1 cellular context compared by ENCODE assay signal in the genomic region with DNA sequence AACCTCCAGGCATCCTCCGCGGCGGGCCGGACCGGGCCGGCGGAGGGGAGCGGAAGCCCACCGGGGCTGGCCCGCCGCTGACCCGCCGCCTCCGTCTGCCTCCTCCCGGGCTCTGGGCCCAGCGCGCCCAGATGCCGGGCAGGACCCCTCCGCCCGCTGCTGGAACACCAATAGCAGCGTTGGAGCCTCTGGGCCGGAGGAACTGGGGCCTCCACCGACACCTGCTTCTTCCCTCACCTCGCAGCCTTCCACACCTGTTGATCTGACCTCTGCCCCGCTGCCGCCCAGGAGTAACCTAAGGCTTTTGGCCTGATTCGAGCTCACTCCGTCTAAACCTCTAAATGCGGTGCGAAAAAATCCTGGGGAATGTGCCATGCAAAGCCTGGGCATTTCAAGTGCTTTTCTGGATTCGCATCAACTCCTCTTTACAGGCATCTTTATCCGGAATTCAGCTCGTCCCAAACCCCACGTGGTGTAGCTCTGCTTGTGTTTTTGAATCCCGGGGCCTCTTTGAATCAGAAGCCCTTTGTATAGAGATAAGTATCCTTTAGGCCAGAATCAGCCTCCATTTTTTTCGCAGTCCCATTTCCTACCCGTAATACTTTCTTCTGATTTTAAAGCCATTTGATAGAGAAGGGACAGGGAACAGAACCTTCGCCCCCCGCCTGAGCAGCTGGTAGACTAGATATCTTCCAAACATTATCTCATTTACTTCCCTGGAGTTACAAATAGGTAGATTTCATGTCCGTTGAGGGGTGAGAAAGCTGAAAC.
TF ChIP-seq lines count a peak whose summit lies in the region.

No MANE protein-coding gene starts in this region.

TF ChIP-seq in HepG2, 621 proteins besides CTCF, POLR2A, EP300 and RAD21 (continued from another document and continues in another):
- TF ChIP-seq, protein P1, sequence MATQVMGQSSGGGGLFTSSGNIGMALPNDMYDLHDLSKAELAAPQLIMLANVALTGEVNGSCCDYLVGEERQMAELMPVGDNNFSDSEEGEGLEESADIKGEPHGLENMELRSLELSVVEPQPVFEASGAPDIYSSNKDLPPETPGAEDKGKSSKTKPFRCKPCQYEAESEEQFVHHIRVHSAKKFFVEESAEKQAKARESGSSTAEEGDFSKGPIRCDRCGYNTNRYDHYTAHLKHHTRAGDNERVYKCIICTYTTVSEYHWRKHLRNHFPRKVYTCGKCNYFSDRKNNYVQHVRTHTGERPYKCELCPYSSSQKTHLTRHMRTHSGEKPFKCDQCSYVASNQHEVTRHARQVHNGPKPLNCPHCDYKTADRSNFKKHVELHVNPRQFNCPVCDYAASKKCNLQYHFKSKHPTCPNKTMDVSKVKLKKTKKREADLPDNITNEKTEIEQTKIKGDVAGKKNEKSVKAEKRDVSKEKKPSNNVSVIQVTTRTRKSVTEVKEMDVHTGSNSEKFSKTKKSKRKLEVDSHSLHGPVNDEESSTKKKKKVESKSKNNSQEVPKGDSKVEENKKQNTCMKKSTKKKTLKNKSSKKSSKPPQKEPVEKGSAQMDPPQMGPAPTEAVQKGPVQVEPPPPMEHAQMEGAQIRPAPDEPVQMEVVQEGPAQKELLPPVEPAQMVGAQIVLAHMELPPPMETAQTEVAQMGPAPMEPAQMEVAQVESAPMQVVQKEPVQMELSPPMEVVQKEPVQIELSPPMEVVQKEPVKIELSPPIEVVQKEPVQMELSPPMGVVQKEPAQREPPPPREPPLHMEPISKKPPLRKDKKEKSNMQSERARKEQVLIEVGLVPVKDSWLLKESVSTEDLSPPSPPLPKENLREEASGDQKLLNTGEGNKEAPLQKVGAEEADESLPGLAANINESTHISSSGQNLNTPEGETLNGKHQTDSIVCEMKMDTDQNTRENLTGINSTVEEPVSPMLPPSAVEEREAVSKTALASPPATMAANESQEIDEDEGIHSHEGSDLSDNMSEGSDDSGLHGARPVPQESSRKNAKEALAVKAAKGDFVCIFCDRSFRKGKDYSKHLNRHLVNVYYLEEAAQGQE (IDR thresholded peaks at IDR 0.05; ENCODE audit: borderline replicate concordance in 1 of 2, low read depth in 1 of 2, low read length in 2 of 2) = no peak
- TF ChIP-seq MXD4 (CRISPR knock-in tag; IDR thresholded peaks at IDR 0.05) = no peak
- TF ChIP-seq CBX1 (IDR thresholded peaks at IDR 0.05; ENCODE audit: low read depth) = no peak
- peak; percentile 43; the same call in 1 of the 2 replicates for TF ChIP-seq ARNTL (CRISPR knock-in tag; IDR thresholded peaks at IDR 0.05)
- no peak for TF ChIP-seq TOE1 (CRISPR knock-in tag; IDR thresholded peaks at IDR 0.05)
- TF ChIP-seq, protein P2, sequence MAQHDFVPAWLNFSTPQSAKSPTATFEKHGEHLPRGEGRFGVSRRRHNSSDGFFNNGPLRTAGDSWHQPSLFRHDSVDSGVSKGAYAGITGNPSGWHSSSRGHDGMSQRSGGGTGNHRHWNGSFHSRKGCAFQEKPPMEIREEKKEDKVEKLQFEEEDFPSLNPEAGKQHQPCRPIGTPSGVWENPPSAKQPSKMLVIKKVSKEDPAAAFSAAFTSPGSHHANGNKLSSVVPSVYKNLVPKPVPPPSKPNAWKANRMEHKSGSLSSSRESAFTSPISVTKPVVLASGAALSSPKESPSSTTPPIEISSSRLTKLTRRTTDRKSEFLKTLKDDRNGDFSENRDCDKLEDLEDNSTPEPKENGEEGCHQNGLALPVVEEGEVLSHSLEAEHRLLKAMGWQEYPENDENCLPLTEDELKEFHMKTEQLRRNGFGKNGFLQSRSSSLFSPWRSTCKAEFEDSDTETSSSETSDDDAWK (CRISPR knock-in tag; IDR thresholded peaks at IDR 0.05) = no peak
- no peak for TF ChIP-seq ATF1 (CRISPR knock-in tag; IDR thresholded peaks at IDR 0.05)
- TF ChIP-seq ZNF431 (CRISPR knock-in tag; IDR thresholded peaks at IDR 0.05; ENCODE audit: borderline replicate concordance, low read depth) = no peak
- TF ChIP-seq, protein P3, sequence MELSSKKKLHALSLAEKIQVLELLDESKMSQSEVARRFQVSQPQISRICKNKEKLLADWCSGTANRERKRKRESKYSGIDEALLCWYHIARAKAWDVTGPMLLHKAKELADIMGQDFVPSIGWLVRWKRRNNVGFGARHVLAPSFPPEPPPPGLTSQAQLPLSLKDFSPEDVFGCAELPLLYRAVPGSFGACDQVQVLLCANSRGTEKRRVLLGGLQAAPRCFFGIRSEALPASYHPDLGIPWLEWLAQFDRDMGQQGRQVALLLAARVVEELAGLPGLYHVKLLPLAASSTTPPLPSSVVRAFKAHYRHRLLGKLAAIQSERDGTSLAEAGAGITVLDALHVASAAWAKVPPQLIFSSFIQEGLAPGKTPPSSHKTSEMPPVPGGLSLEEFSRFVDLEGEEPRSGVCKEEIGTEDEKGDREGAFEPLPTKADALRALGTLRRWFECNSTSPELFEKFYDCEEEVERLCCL (CRISPR knock-in tag; IDR thresholded peaks at IDR 0.05; ENCODE audit: borderline replicate concordance) = no peak
- no peak for TF ChIP-seq FOXK2 (IDR thresholded peaks at IDR 0.05)
- TF ChIP-seq RARA (CRISPR knock-in tag; IDR thresholded peaks at IDR 0.05) = 0 out of 2 replicates have a peak, but pooled peaks have one; percentile 3
- TF ChIP-seq ZEB1 (IDR thresholded peaks at IDR 0.05; ENCODE audit: insufficient replicate concordance, low read depth) = peak; percentile 80
- TF ChIP-seq SSRP1 (CRISPR knock-in tag; IDR thresholded peaks at IDR 0.05) = no peak
- no peak for TF ChIP-seq XBP1 (CRISPR knock-in tag; IDR thresholded peaks at IDR 0.05)
- no peak for TF ChIP-seq SIX1 (CRISPR knock-in tag; IDR thresholded peaks at IDR 0.05; ENCODE audit: borderline replicate concordance)
- peak; percentile 11; the same call in 1 of the 2 replicates for TF ChIP-seq ZNF816 (CRISPR knock-in tag; IDR thresholded peaks at IDR 0.05; ENCODE audit: borderline replicate concordance)
- TF ChIP-seq NFATC3 (CRISPR knock-in tag; IDR thresholded peaks at IDR 0.05) = no peak
- TF ChIP-seq, protein P4, sequence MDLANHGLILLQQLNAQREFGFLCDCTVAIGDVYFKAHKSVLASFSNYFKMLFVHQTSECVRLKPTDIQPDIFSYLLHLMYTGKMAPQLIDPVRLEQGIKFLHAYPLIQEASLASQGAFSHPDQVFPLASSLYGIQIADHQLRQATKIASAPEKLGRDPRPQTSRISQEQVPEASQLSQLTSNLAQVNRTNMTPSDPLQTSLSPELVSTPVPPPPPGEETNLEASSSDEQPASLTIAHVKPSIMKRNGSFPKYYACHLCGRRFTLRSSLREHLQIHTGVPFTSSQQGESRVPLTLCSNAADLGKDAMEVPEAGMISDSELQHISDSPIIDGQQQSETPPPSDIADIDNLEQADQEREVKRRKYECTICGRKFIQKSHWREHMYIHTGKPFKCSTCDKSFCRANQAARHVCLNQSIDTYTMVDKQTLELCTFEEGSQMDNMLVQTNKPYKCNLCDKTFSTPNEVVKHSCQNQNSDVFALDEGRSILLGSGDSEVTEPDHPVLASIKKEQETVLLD (CRISPR knock-in tag; IDR thresholded peaks at IDR 0.05; ENCODE audit: low read depth) = 0 out of 2 replicates have a peak, but pooled peaks have one; percentile 24
- TF ChIP-seq, protein P5, sequence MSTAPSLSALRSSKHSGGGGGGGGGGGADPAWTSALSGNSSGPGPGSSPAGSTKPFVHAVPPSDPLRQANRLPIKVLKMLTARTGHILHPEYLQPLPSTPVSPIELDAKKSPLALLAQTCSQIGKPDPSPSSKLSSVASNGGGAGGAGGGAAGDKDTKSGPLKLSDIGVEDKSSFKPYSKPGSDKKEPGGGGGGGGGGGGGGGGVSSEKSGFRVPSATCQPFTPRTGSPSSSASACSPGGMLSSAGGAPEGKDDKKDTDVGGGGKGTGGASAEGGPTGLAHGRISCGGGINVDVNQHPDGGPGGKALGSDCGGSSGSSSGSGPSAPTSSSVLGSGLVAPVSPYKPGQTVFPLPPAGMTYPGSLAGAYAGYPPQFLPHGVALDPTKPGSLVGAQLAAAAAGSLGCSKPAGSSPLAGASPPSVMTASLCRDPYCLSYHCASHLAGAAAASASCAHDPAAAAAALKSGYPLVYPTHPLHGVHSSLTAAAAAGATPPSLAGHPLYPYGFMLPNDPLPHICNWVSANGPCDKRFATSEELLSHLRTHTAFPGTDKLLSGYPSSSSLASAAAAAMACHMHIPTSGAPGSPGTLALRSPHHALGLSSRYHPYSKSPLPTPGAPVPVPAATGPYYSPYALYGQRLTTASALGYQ (CRISPR knock-in tag; IDR thresholded peaks at IDR 0.05) = 0 out of 2 replicates have a peak, but pooled peaks have one; percentile 2
- no peak for TF ChIP-seq ZIK1 (CRISPR knock-in tag; IDR thresholded peaks at IDR 0.05; ENCODE audit: borderline replicate concordance, low read depth)
- no peak for TF ChIP-seq RCOR2 (CRISPR knock-in tag; IDR thresholded peaks at IDR 0.05)
- no peak for TF ChIP-seq ZNF160 (CRISPR knock-in tag; IDR thresholded peaks at IDR 0.05)
- TF ChIP-seq ZNF605 (CRISPR knock-in tag; IDR thresholded peaks at IDR 0.05) = no peak
- TF ChIP-seq NFE2L2 (IDR thresholded peaks at IDR 0.05; ENCODE audit: low read length) = no peak
- no peak for TF ChIP-seq GLI4 (CRISPR knock-in tag; IDR thresholded peaks at IDR 0.05; ENCODE audit: borderline replicate concordance)
- no peak for TF ChIP-seq ZNF552 (CRISPR knock-in tag; IDR thresholded peaks at IDR 0.05; ENCODE audit: borderline replicate concordance)
- TF ChIP-seq HOXA9 (CRISPR knock-in tag; IDR thresholded peaks at IDR 0.05; ENCODE audit: borderline replicate concordance) = no peak
- no peak for TF ChIP-seq ZNF17 (CRISPR knock-in tag; IDR thresholded peaks at IDR 0.05)
- TF ChIP-seq ZFP90 (CRISPR knock-in tag; IDR thresholded peaks at IDR 0.05; ENCODE audit: borderline replicate concordance) = no peak; the same call in 1 of the 2 replicates
- no peak for TF ChIP-seq SP1 (IDR thresholded peaks at IDR 0.05)
- no peak for TF ChIP-seq SP1 (CRISPR knock-in tag; IDR thresholded peaks at IDR 0.05)
- no peak for TF ChIP-seq ZNF652 (CRISPR knock-in tag; IDR thresholded peaks at IDR 0.05; ENCODE audit: borderline replicate concordance, low read depth)
- no peak for TF ChIP-seq ISX (CRISPR knock-in tag; conservative IDR thresholded peaks at IDR 0.05)
- TF ChIP-seq ETV5 (CRISPR knock-in tag; IDR thresholded peaks at IDR 0.05; ENCODE audit: borderline replicate concordance) = peak; percentile 7; the same call in 1 of the 2 replicates
- no peak for TF ChIP-seq ZNF30 (CRISPR knock-in tag; IDR thresholded peaks at IDR 0.05)
- no peak for TF ChIP-seq ZNF232 (CRISPR knock-in tag; IDR thresholded peaks at IDR 0.05; ENCODE audit: borderline replicate concordance)
- TF ChIP-seq, protein P6, sequence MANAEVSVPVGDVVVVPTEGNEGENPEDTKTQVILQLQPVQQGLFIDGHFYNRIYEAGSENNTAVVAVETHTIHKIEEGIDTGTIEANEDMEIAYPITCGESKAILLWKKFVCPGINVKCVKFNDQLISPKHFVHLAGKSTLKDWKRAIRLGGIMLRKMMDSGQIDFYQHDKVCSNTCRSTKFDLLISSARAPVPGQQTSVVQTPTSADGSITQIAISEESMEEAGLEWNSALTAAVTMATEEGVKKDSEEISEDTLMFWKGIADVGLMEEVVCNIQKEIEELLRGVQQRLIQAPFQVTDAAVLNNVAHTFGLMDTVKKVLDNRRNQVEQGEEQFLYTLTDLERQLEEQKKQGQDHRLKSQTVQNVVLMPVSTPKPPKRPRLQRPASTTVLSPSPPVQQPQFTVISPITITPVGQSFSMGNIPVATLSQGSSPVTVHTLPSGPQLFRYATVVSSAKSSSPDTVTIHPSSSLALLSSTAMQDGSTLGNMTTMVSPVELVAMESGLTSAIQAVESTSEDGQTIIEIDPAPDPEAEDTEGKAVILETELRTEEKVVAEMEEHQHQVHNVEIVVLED (CRISPR knock-in tag; IDR thresholded peaks at IDR 0.05; ENCODE audit: borderline replicate concordance) = no peak
- no peak for TF ChIP-seq SMC3 (IDR thresholded peaks at IDR 0.05; ENCODE audit: low read length)
- TF ChIP-seq TAF15 (IDR thresholded peaks at IDR 0.05; ENCODE audit: low read depth, low read length, poor library complexity, severe bottlenecking) = no peak
- TF ChIP-seq ZNF180 (CRISPR knock-in tag; IDR thresholded peaks at IDR 0.05; ENCODE audit: borderline replicate concordance, low read depth) = no peak
- no peak for TF ChIP-seq ZNF121 (CRISPR knock-in tag; IDR thresholded peaks at IDR 0.05)
- no peak for TF ChIP-seq SIN3B (IDR thresholded peaks at IDR 0.05; ENCODE audit: low read length)
- TF ChIP-seq ELF3 (CRISPR knock-in tag; IDR thresholded peaks at IDR 0.05) = no peak
- no peak for TF ChIP-seq PCBP1 (IDR thresholded peaks at IDR 0.05; ENCODE audit: borderline replicate concordance, low read depth, low read length)
- TF ChIP-seq PHF21A (CRISPR knock-in tag; IDR thresholded peaks at IDR 0.05) = 0 out of 2 replicates have a peak, but pooled peaks have one; percentile 30
- TF ChIP-seq ZNF496 (CRISPR knock-in tag; IDR thresholded peaks at IDR 0.05; ENCODE audit: insufficient replicate concordance) = no peak
- no peak for TF ChIP-seq GATA4 (IDR thresholded peaks at IDR 0.05; ENCODE audit: borderline replicate concordance, low read depth)
- TF ChIP-seq ZKSCAN8 (CRISPR knock-in tag; IDR thresholded peaks at IDR 0.05; ENCODE audit: borderline replicate concordance) = no peak
- TF ChIP-seq, protein P7, sequence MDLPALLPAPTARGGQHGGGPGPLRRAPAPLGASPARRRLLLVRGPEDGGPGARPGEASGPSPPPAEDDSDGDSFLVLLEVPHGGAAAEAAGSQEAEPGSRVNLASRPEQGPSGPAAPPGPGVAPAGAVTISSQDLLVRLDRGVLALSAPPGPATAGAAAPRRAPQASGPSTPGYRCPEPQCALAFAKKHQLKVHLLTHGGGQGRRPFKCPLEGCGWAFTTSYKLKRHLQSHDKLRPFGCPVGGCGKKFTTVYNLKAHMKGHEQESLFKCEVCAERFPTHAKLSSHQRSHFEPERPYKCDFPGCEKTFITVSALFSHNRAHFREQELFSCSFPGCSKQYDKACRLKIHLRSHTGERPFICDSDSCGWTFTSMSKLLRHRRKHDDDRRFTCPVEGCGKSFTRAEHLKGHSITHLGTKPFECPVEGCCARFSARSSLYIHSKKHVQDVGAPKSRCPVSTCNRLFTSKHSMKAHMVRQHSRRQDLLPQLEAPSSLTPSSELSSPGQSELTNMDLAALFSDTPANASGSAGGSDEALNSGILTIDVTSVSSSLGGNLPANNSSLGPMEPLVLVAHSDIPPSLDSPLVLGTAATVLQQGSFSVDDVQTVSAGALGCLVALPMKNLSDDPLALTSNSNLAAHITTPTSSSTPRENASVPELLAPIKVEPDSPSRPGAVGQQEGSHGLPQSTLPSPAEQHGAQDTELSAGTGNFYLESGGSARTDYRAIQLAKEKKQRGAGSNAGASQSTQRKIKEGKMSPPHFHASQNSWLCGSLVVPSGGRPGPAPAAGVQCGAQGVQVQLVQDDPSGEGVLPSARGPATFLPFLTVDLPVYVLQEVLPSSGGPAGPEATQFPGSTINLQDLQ (CRISPR knock-in tag; IDR thresholded peaks at IDR 0.05) = no peak
- TF ChIP-seq NR2F6 (IDR thresholded peaks at IDR 0.05) = peak; percentile 44; the same call in 1 of the 2 replicates
- TF ChIP-seq NR2F6 (CRISPR knock-in tag; IDR thresholded peaks at IDR 0.05) = peak; percentile 47; the same call in 1 of the 2 replicates
- no peak for TF ChIP-seq DR1 (CRISPR knock-in tag; IDR thresholded peaks at IDR 0.05)
- no peak for TF ChIP-seq ZNF510 (CRISPR knock-in tag; IDR thresholded peaks at IDR 0.05; ENCODE audit: low read depth)
- no peak for TF ChIP-seq ZNF317 (CRISPR knock-in tag; IDR thresholded peaks at IDR 0.05)
- no peak for TF ChIP-seq ZFP62 (CRISPR knock-in tag; IDR thresholded peaks at IDR 0.05)
- no peak for TF ChIP-seq FOXO1 (CRISPR knock-in tag; IDR thresholded peaks at IDR 0.05)
- no peak for TF ChIP-seq ZNF746 (CRISPR knock-in tag; IDR thresholded peaks at IDR 0.05)
